In genomic region chr5:94551858-94552257, GRCh38 we compare ENCODE assay signal across 30 cellular contexts.
DNase-seq lines count a peak whose midpoint lies in the region; ATAC-seq, FAIRE-seq and TF ChIP-seq lines count a peak whose summit lies in the region.
"Had no signal": no experiment of that assay in that cellular context is flagged by ENCODE, and none has a peak within 500 bp of the region (broad histone marks: within the 10 kb centered on the region; RNA-seq: fewer than 3 reads in every experiment).

No MANE protein-coding gene starts in this region.

- intact Hi-C loops in right lobe of liver (cut with DNase I), result no loop called here

- no peak overlapping the region for H3K27ac ChIP-seq in right lobe of liver
- H3K27ac ChIP-seq: C4-2B, KMS-11, SJSA1 had no signal

- TF ChIP-seq POLR2A in right lobe of liver (IDR thresholded peaks at IDR 0.05) (no peak), erythroblast (IDR thresholded peaks at IDR 0.05; ENCODE audit: low read length) (no peak)

- no peak overlapping the region for H3K4me3 ChIP-seq in right lobe of liver
- H3K4me3 ChIP-seq: GM23338, HAP-1, SJSA1 had no signal

- H3K27me3 ChIP-seq in right lobe of liver, result no peaks in the 10 kb centered on the region
- H3K27me3 ChIP-seq: SJSA1 had no signal

- peak; percentile 55 for ATAC-seq in GM18498 (IDR thresholded peaks at IDR 0.05; ENCODE audit: unreplicated experiment)
- peak; percentile 58 for ATAC-seq in HG02610 (IDR thresholded peaks at IDR 0.05; ENCODE audit: unreplicated experiment)
- peak; percentile 56 for ATAC-seq in HG03565 (IDR thresholded peaks at IDR 0.05; ENCODE audit: unreplicated experiment)
- ATAC-seq in right lobe of liver, result no peak
- ATAC-seq: CD8-positive, alpha-beta T cell; GM23338; T-cell had no signal

- no peaks in the 10 kb centered on the region for H3K36me3 ChIP-seq in right lobe of liver
- H3K36me3 ChIP-seq: HAP-1, SJSA1 had no signal

- H3K4me1 ChIP-seq in right lobe of liver, result no peaks in the 10 kb centered on the region
- H3K4me1 ChIP-seq: HAP-1, SJSA1 had no signal

- 67% methylated on average over 1 of the region's 1 CpG for WGBS in right lobe of liver (ENCODE audit: insufficient coverage, low coverage, low lambda C conversion rate, missing lambda C conversion rate)

- FAIRE-seq in A204.1 (lab: Jason Lieb, UNC), result peak; percentile 43
- FAIRE-seq: GM12891 had no signal

- no peak for TF ChIP-seq CTCF in right lobe of liver (IDR thresholded peaks at IDR 0.05)

- no peaks in the 10 kb centered on the region for H3K9me3 ChIP-seq in right lobe of liver
- H3K9me3 ChIP-seq: HAP-1, SJSA1 had no signal

- DNase-seq in right lobe of liver (no peak), 8988T (no peak), NCI-H2029 (lab: John Stamatoyannopoulos, UW) (no peak), erythroblast (lab: John Stamatoyannopoulos, UW) (no peak)
- DNase-seq: CD8-positive, alpha-beta T cell; DMS 273 treated with DMSO at 0.1 percent for 48 hours; DMS79; EL; GDM1; HFFc6; IMR-90; NCI-H1092; NCI-H1417 treated with DMSO at 0.1 percent for 48 hours; NCI-H1694 treated with DMSO at 0.1 percent for 48 hours; NCI-H2107; NCI-H524 treated with DMSO at 0.1 percent for 48 hours; NCI-H82; Right ventricle myocardium superior; RPMI8226; T-cell had no signal

Comparison
In these comparisons a context has a peak if more than half of its experiments do, and no peak if none do; other contexts are left out.
1. ATAC-seq: peak in GM18498 (single experiment), HG02610 (single experiment) and HG03565 (single experiment); none in right lobe of liver (0 of 4).